Comparison of ENCODE assay signal across 8 cellular contexts in the genomic region with DNA sequence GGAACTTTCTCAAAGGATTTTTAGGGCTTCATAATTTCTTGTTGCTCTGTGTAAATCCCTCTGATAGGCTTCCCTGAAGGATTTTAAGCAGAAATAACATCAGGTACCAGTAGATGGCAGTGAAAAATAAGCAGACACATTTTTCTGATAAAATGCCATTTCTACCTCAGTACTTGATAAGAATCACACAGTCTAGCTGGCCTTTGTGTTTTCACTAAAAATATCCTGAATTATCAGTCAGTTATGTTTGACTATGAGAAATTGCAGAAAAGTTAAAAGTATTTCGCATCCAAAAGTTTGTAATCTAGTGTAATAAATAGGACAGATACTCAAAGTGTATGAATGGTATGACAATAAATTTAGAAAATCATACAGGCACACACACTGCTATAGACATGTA.
DNase-seq lines count a peak whose midpoint lies in the region; ATAC-seq and TF ChIP-seq lines count a peak whose summit lies in the region.

No MANE protein-coding gene starts in this region.

- no peak overlapping the region for H3K27ac ChIP-seq in RWPE1

- intact Hi-C loops in activated naive CD4-positive, alpha-beta T cell treated with anti-CD3 and anti-CD28 coated beads for 36 hours (cut with micrococcal nuclease): loop anchor here (1.0 kb wide), 1 partner anchor 196 kb away; no protein-coding TSS in a partner anchor

- H3K27me3 Mint-ChIP-seq in type B pancreatic cell: no peaks in the 10 kb centered on the region
- no peaks in the 10 kb centered on the region for H3K27me3 Mint-ChIP-seq in activated naive CD4-positive, alpha-beta T cell treated with anti-CD3 and anti-CD28 coated beads for 36 hours (ENCODE audit: low read depth)

- CTCF ChIA-PET in RWPE1 (lab: Yijun Ruan, JAX): interaction anchor here (0.7 to 1.1 kb wide), 4 partner anchors 195 to 481 kb away, joined by 3 to 5 read pairs (median 3); no protein-coding TSS in a partner anchor
- CTCF ChIA-PET in activated naive CD4-positive, alpha-beta T cell treated with anti-CD3 and anti-CD28 coated beads for 36 hours (lab: Charles Lee): interaction anchor here (0.7 to 1.4 kb wide), 6 partner anchors 12 to 1635 kb away, joined by 3 to 6 read pairs (median 3); no protein-coding TSS in a partner anchor

- POLR2A ChIA-PET in RWPE1 (lab: Yijun Ruan, JAX; ENCODE audit: low non-redundant PET): no interaction called here

- H3K36me3 Mint-ChIP-seq in type B pancreatic cell: peaks cover 15% of the 10 kb centered on the region
- peaks cover 15% of the 10 kb centered on the region for H3K36me3 Mint-ChIP-seq in activated naive CD4-positive, alpha-beta T cell treated with anti-CD3 and anti-CD28 coated beads for 36 hours (ENCODE audit: low read depth)

- no peaks in the 10 kb centered on the region for H3K9me3 Mint-ChIP-seq in type B pancreatic cell
- no peaks in the 10 kb centered on the region for H3K9me3 Mint-ChIP-seq in activated naive CD4-positive, alpha-beta T cell treated with anti-CD3 and anti-CD28 coated beads for 36 hours

- H3K27ac Mint-ChIP-seq in type B pancreatic cell: no peak overlapping the region
- H3K27ac Mint-ChIP-seq in activated naive CD4-positive, alpha-beta T cell treated with anti-CD3 and anti-CD28 coated beads for 36 hours: no peak overlapping the region

- no peak for ATAC-seq in HG02885 (IDR thresholded peaks at IDR 0.05; ENCODE audit: poor library complexity, unreplicated experiment)
- ATAC-seq in GM18502 (IDR thresholded peaks at IDR 0.05; ENCODE audit: poor library complexity, unreplicated experiment): no peak

- no peak overlapping the region for H3K4me3 Mint-ChIP-seq in type B pancreatic cell
- H3K4me3 Mint-ChIP-seq in activated naive CD4-positive, alpha-beta T cell treated with anti-CD3 and anti-CD28 coated beads for 36 hours: no peak overlapping the region

- TF ChIP-seq CTCF in HFF-Myc (IDR thresholded peaks at IDR 0.05; ENCODE audit: low read depth, low read length, missing control alignments): peak; percentile 29
- peak; percentile 48 for TF ChIP-seq CTCF in RWPE1 (conservative IDR thresholded peaks at IDR 0.05; ENCODE audit: low read depth)
- peak; percentile 83 for TF ChIP-seq CTCF in type B pancreatic cell (conservative IDR thresholded peaks at IDR 0.05)

- no peak overlapping the region for H3K4me3 ChIP-seq in HFF-Myc (replicated peaks; ENCODE audit: low read depth, low read length)

- DNase-seq in DMS114 treated with DMSO at 0.1 percent for 48 hours (lab: John Stamatoyannopoulos, UW; ENCODE audit: unreplicated experiment) (peak; percentile 22), HFF-Myc (ENCODE audit: extremely low read depth, low read depth) (no peak), RWPE1 (ENCODE audit: low spot score) (peak; percentile 8), foreskin melanocyte (peak; percentile 34), type B pancreatic cell (ENCODE audit: extremely low spot score, unreplicated experiment) (no peak)
- no peak for DNase-seq in activated naive CD4-positive, alpha-beta T cell treated with anti-CD3 and anti-CD28 coated beads for 36 hours

- peaks cover 7% of the 10 kb centered on the region for H3K4me1 Mint-ChIP-seq in type B pancreatic cell (ENCODE audit: unreplicated experiment)
- H3K4me1 Mint-ChIP-seq in activated naive CD4-positive, alpha-beta T cell treated with anti-CD3 and anti-CD28 coated beads for 36 hours (ENCODE audit: low read depth): no peaks in the 10 kb centered on the region

Comparison
In these comparisons a context has a peak if more than half of its experiments do, and no peak if none do; other contexts are left out.
1. DNase-seq: peak in DMS114 treated with DMSO at 0.1 percent for 48 hours (single experiment), RWPE1 (single experiment) and foreskin melanocyte (single experiment); none in HFF-Myc (single experiment), type B pancreatic cell (single experiment) and activated naive CD4-positive, alpha-beta T cell treated with anti-CD3 and anti-CD28 coated beads for 36 hours (single experiment).
2. CTCF ChIP-seq: peak in every context shown above with its lines; median percentile 83 in type B pancreatic cell; 48 in RWPE1; 29 in HFF-Myc.